Comparison of ENCODE assay signal across 8 cellular contexts in genomic region chr12:64610092-64610659, GRCh38. TPM values are rescaled to one million over a fixed set of nuclear protein-coding genes. Genes with fewer than 3 reads are reported as not detected.
DNase-seq lines count a peak whose midpoint lies in the region; ATAC-seq and TF ChIP-seq lines count a peak whose summit lies in the region.

Gene RASSF3, plus strand, starts transcription at chr12:64610495. Its CDS starts 138 bp downstream, at chr12:64610633.

- H3K4me1 ChIP-seq in endodermal cell (ENCODE audit: control insufficient read depth, insufficient read depth, low read length) = no peaks in the 10 kb centered on the region

- peaks cover 17% of the 10 kb centered on the region for H3K4me1 Mint-ChIP-seq in endodermal cell

- H3K4me3 ChIP-seq in endodermal cell (ENCODE audit: low read length) = peak within 1 kb of the TSS; percentile 95

- peak; percentile 91 for DNase-seq in ACHN
- peak; percentile 77 to 78 for DNase-seq in NOMO-1 (lab: John Stamatoyannopoulos, UW; ENCODE audit: unreplicated experiment in 2 of 2)
- peak; percentile 33 to 66 (median 49) for DNase-seq in activated CD8-positive, alpha-beta memory T cell treated with anti-CD3 and anti-CD28 coated beads for 48 hours (ENCODE audit: low read depth in 2 of 3, low spot score in 2 of 3)
- DNase-seq in endodermal cell = peak; percentile 95
- peak; percentile 25 for DNase-seq in midbrain (lab: John Stamatoyannopoulos, UW)
- peak; percentile 81 for DNase-seq in stimulated activated CD8-positive, alpha-beta memory T cell treated with anti-CD3 and anti-CD28 coated beads, Interleukin-4, amount 100 ng/mL, for 48 hours

- no peak for TF ChIP-seq CTCF in endodermal cell (conservative IDR thresholded peaks at IDR 0.05)

- H3K36me3 ChIP-seq in endodermal cell (ENCODE audit: control insufficient read depth, insufficient read depth, low read length) = peaks cover 5% of the 10 kb centered on the region

- 0% methylated on average over 19 to 76 of the region's 76 CpGs for whole genome bisulfite sequencing in endodermal cell (ENCODE audit: insufficient coverage in 1 of 2, insufficient read length in 1 of 2), 2 experiments

- H3K27me3 Mint-ChIP-seq in endodermal cell (ENCODE audit: insufficient read depth) = no peaks in the 10 kb centered on the region

- ATAC-seq in GM18858 (IDR thresholded peaks at IDR 0.05; ENCODE audit: unreplicated experiment) (peak; percentile 36), HG03066 (IDR thresholded peaks at IDR 0.05; ENCODE audit: low read depth, unreplicated experiment) (peak; percentile 50)

- H3K36me3 Mint-ChIP-seq in endodermal cell (ENCODE audit: low read depth) = peaks cover 18% of the 10 kb centered on the region

- H3K27ac Mint-ChIP-seq in endodermal cell = peak within 1 kb of the TSS; percentile 93

- peak within 1 kb of the TSS; percentile 74 for H3K27ac ChIP-seq in endodermal cell (ENCODE audit: low read depth, low read length)

- H3K27me3 ChIP-seq in endodermal cell (ENCODE audit: control insufficient read depth, insufficient read depth, low read length, poor library complexity, severe bottlenecking) = no peaks in the 10 kb centered on the region

- H3K4me3 Mint-ChIP-seq in endodermal cell = peak within 1 kb of the TSS; percentile 92

- H3K9me3 Mint-ChIP-seq in endodermal cell = no peaks in the 10 kb centered on the region

- in situ Hi-C loops in ACHN (cut with HindIII; ENCODE audit: low pct_ligation_motif_present, low pct_unique_long_range_greater_than_20kb, low sequenced_read_pairs) = no loop called here

- peak within 1 kb of the TSS; percentile 76 for H3K9ac ChIP-seq in endodermal cell (ENCODE audit: extremely low read depth, low read length, poor library complexity, severe bottlenecking)

- no peaks in the 10 kb centered on the region for H3K9me3 ChIP-seq in endodermal cell (ENCODE audit: control insufficient read depth, low read length)

RNA-seq across cellular contexts. Expression of gene RASSF3, which starts in this region (rescaled TPM):
- 10 to 100 TPM; 52.0 to 54.5 TPM for total RNA-seq in endodermal cell
- polyA plus RNA-seq in endodermal cell (2013, experiment 1 of 2) = 16.7 TPM
- 17.8 TPM for polyA plus RNA-seq in endodermal cell (2013, experiment 2 of 2)

Comparison
In these comparisons a context has a peak if more than half of its experiments do, and no peak if none do; other contexts are left out.
1. Peak in every context shown above with its lines: DNase-seq, ATAC-seq, H3K4me3 ChIP-seq and H3K27ac ChIP-seq.
2. DNase-seq: peak in every context shown above with its lines; median percentile 95 in endodermal cell; 91 in ACHN; 81 in stimulated activated CD8-positive, alpha-beta memory T cell treated with anti-CD3 and anti-CD28 coated beads, Interleukin-4, amount 100 ng/mL, for 48 hours; 78 in NOMO-1; 49 in activated CD8-positive, alpha-beta memory T cell treated with anti-CD3 and anti-CD28 coated beads for 48 hours; 25 in midbrain.